36 cellular contexts compared by ENCODE assay signal in genomic region chrX:86370927-86371326, GRCh38.
"Had no signal": no experiment of that assay in that cellular context is flagged by ENCODE, and none has a peak within 500 bp of the region (broad histone marks: within the 10 kb centered on the region; RNA-seq: fewer than 3 reads in every experiment).

No MANE protein-coding gene starts in this region.

- ATAC-seq: activated CD8-positive, alpha-beta T cell treated with anti-CD3 and anti-CD28 coated beads for 36 hours; activated naive CD4-positive, alpha-beta T cell treated with anti-CD3 and anti-CD28 coated beads, Interleukin-2, amount 50 U/mL, for 72 hours; activated T-cell treated with anti-CD3 and anti-CD28 coated beads, Interleukin-2, amount 50 U/mL, for 4 hours; activated T-cell treated with anti-CD3 and anti-CD28 coated beads, Interleukin-2, amount 50 U/mL, for 72 hours; activated T-helper 17 cell treated with anti-CD3 and anti-CD28 coated beads, Interleukin-2, amount 50 U/mL, for 72 hours; body of pancreas had no signal

- H3K27me3 Mint-ChIP-seq: activated B cell treated with CpG ODN at 0.5 μM for 24 hours; activated CD4-positive, alpha-beta memory T cell treated with anti-CD3 and anti-CD28 coated beads for 36 hours; activated CD4-positive, alpha-beta T cell treated with anti-CD3 and anti-CD28 coated beads, Interleukin-2, amount 10 ng/mL, durations not matched to agents 24 days and 14 days; activated CD8-positive, alpha-beta T cell treated with anti-CD3 and anti-CD28 coated beads for 36 hours; activated naive CD8-positive, alpha-beta T cell treated with anti-CD3 and anti-CD28 coated beads for 36 hours; activated T-helper 17 cell treated with anti-CD3 and anti-CD28 coated beads, Interleukin-2, amount 50 U/mL, for 72 hours had no signal

- H3K27ac Mint-ChIP-seq: activated B cell treated with CpG ODN at 0.5 μM for 24 hours; activated CD4-positive, alpha-beta memory T cell treated with anti-CD3 and anti-CD28 coated beads for 36 hours; activated CD4-positive, alpha-beta T cell treated with anti-CD3 and anti-CD28 coated beads, Interleukin-2, amount 10 ng/mL, durations not matched to agents 24 days and 14 days; activated CD8-positive, alpha-beta T cell treated with anti-CD3 and anti-CD28 coated beads for 36 hours; activated naive CD4-positive, alpha-beta T cell treated with anti-CD3 and anti-CD28 coated beads for 36 hours; activated naive CD4-positive, alpha-beta T cell treated with anti-CD3 and anti-CD28 coated beads, Interleukin-2, amount 50 U/mL, for 72 hours; activated naive CD8-positive, alpha-beta T cell treated with anti-CD3 and anti-CD28 coated beads for 36 hours; activated T-cell treated with anti-CD3 and anti-CD28 coated beads, Interleukin-2, amount 50 U/mL, for 72 hours; activated T-helper 1 cell treated with anti-CD3 and anti-CD28 coated beads, Interleukin-12 subunit alpha, Interleukin-12 subunit beta, Interleukin-2, Interleukin-4 antibody, amounts not matched to agents 30 ng/mL and 10 ng/mL and 1 ng/mL, durations not matched to agents 14 hours and 24 hours and 36 hours; activated T-helper 17 cell treated with anti-CD3 and anti-CD28 coated beads, Interleukin-2, amount 50 U/mL, for 72 hours; T-helper 1 cell treated with Interleukin-12 subunit alpha and Interleukin-12 subunit beta and Interleukin-4 antibody, amounts not matched to agents 30 μg/mL and 1 μg/mL, for 36 hours; T-helper 2 cell treated with Interferon-gamma antibody and Interleukin-4, amounts not matched to agents 5 μg/mL and 100 μg/mL, for 36 hours had no signal

- H3K4me1 ChIP-seq: adrenal gland, body of pancreas, breast epithelium had no signal

- H3K9me3 Mint-ChIP-seq: activated B cell treated with CpG ODN at 0.5 μM for 24 hours; activated CD4-positive, alpha-beta memory T cell treated with anti-CD3 and anti-CD28 coated beads for 36 hours; activated CD4-positive, alpha-beta T cell treated with anti-CD3 and anti-CD28 coated beads, Interleukin-2, amount 10 ng/mL, durations not matched to agents 24 days and 14 days; activated CD8-positive, alpha-beta T cell treated with anti-CD3 and anti-CD28 coated beads for 36 hours; activated naive CD4-positive, alpha-beta T cell treated with anti-CD3 and anti-CD28 coated beads for 36 hours; activated naive CD4-positive, alpha-beta T cell treated with anti-CD3 and anti-CD28 coated beads, Interleukin-2, amount 50 U/mL, for 72 hours; activated naive CD8-positive, alpha-beta T cell treated with anti-CD3 and anti-CD28 coated beads for 36 hours; activated T-cell treated with anti-CD3 and anti-CD28 coated beads, Interleukin-2, amount 50 U/mL, for 4 hours; activated T-cell treated with anti-CD3 and anti-CD28 coated beads, Interleukin-2, amount 50 U/mL, for 72 hours; activated T-helper 1 cell treated with anti-CD3 and anti-CD28 coated beads, Interleukin-12 subunit alpha, Interleukin-12 subunit beta, Interleukin-2, Interleukin-4 antibody, amounts not matched to agents 30 ng/mL and 10 ng/mL and 1 ng/mL, durations not matched to agents 14 hours and 24 hours and 36 hours; activated T-helper 17 cell treated with anti-CD3 and anti-CD28 coated beads, Interleukin-2, amount 50 U/mL, for 72 hours; T-helper 1 cell treated with Interleukin-12 subunit alpha and Interleukin-12 subunit beta and Interleukin-4 antibody, amounts not matched to agents 30 μg/mL and 1 μg/mL, for 36 hours; T-helper 2 cell treated with Interferon-gamma antibody and Interleukin-4, amounts not matched to agents 5 μg/mL and 100 μg/mL, for 36 hours had no signal

- DNase-seq: activated B cell treated with CpG ODN at 0.5 μM for 24 hours; activated CD4-positive, alpha-beta memory T cell treated with anti-CD3 and anti-CD28 coated beads for 36 hours; activated CD4-positive, alpha-beta T cell treated with anti-CD3 and anti-CD28 coated beads for 4 hours; activated CD4-positive, alpha-beta T cell treated with anti-CD3 and anti-CD28 coated beads, Interleukin-2, amount 10 ng/mL, durations not matched to agents 24 days and 14 days; activated CD4-positive, alpha-beta T cell treated with anti-CD3 and anti-CD28 coated beads, Interleukin-2, amount 50 U/mL, for 1 hour; activated CD4-positive, alpha-beta T cell treated with anti-CD3 and anti-CD28 coated beads, Interleukin-2, amount 50 U/mL, for 4 hours; activated CD4-positive, CD25-positive, alpha-beta regulatory T cell treated with anti-CD3 and anti-CD28 coated beads, Interleukin-2, amount 50 U/mL, for 72 hours; activated CD8-positive, alpha-beta memory T cell treated with anti-CD3 and anti-CD28 coated beads, Interleukin-2, amount 50 U/mL, for 4 hours; activated CD8-positive, alpha-beta T cell treated with anti-CD3 and anti-CD28 coated beads for 36 hours; activated effector memory CD4-positive, alpha-beta T cell treated with anti-CD3 and anti-CD28 coated beads, Interleukin-2, amount 50 U/mL, for 16 hours; activated gamma-delta T cell treated with Interleukin-2 at 50 U/mL for 16 hours; activated naive CD4-positive, alpha-beta T cell; activated naive CD4-positive, alpha-beta T cell treated with anti-CD3 and anti-CD28 coated beads for 36 hours; activated naive CD4-positive, alpha-beta T cell treated with anti-CD3 and anti-CD28 coated beads, Interleukin-2, amount 50 U/mL, for 16 hours; activated naive CD8-positive, alpha-beta T cell treated with anti-CD3 and anti-CD28 coated beads for 36 hours; activated T-cell treated with anti-CD3 and anti-CD28 coated beads for 4 hours; activated T-cell treated with anti-CD3 and anti-CD28 coated beads, Interleukin-2, amount 50 U/mL, for 1 hour; activated T-cell treated with anti-CD3 and anti-CD28 coated beads, Interleukin-2, amount 50 U/mL, for 4 hours; activated T-cell treated with anti-CD3 and anti-CD28 coated beads, Interleukin-2, amount 50 U/mL, for 72 hours; adrenal gland; amniotic stem cell; aorta; body of pancreas; central memory CD4-positive, alpha-beta T cell; T-helper 1 cell; T-helper 2 cell; T-helper 9 cell had no signal

- H3K4me3 Mint-ChIP-seq: activated B cell treated with CpG ODN at 0.5 μM for 24 hours; activated CD4-positive, alpha-beta memory T cell treated with anti-CD3 and anti-CD28 coated beads for 36 hours; activated CD4-positive, alpha-beta T cell treated with anti-CD3 and anti-CD28 coated beads, Interleukin-2, amount 10 ng/mL, durations not matched to agents 24 days and 14 days; activated CD8-positive, alpha-beta T cell treated with anti-CD3 and anti-CD28 coated beads for 36 hours; activated naive CD4-positive, alpha-beta T cell treated with anti-CD3 and anti-CD28 coated beads for 36 hours; activated naive CD8-positive, alpha-beta T cell treated with anti-CD3 and anti-CD28 coated beads for 36 hours; activated T-cell treated with anti-CD3 and anti-CD28 coated beads, Interleukin-2, amount 50 U/mL, for 4 hours; activated T-cell treated with anti-CD3 and anti-CD28 coated beads, Interleukin-2, amount 50 U/mL, for 72 hours; activated T-helper 1 cell treated with anti-CD3 and anti-CD28 coated beads, Interleukin-12 subunit alpha, Interleukin-12 subunit beta, Interleukin-2, Interleukin-4 antibody, amounts not matched to agents 30 ng/mL and 10 ng/mL and 1 ng/mL, durations not matched to agents 14 hours and 24 hours and 36 hours; activated T-helper 17 cell treated with anti-CD3 and anti-CD28 coated beads, Interleukin-2, amount 50 U/mL, for 72 hours; T-helper 1 cell treated with Interleukin-12 subunit alpha and Interleukin-12 subunit beta and Interleukin-4 antibody, amounts not matched to agents 30 μg/mL and 1 μg/mL, for 36 hours; T-helper 2 cell treated with Interferon-gamma antibody and Interleukin-4, amounts not matched to agents 5 μg/mL and 100 μg/mL, for 36 hours had no signal

- H3K36me3 Mint-ChIP-seq: activated CD4-positive, alpha-beta memory T cell treated with anti-CD3 and anti-CD28 coated beads for 36 hours; activated naive CD4-positive, alpha-beta T cell treated with anti-CD3 and anti-CD28 coated beads, Interleukin-2, amount 50 U/mL, for 72 hours; activated naive CD8-positive, alpha-beta T cell treated with anti-CD3 and anti-CD28 coated beads for 36 hours had no signal

- H3K9me3 ChIP-seq: adrenal gland, body of pancreas, breast epithelium had no signal

- FAIRE-seq: TTC549 had no signal

- H3K36me3 ChIP-seq: adrenal gland, brain microvascular endothelial cell, breast epithelium had no signal

- H3K4me1 Mint-ChIP-seq: activated B cell treated with CpG ODN at 0.5 μM for 24 hours; activated CD4-positive, alpha-beta T cell treated with anti-CD3 and anti-CD28 coated beads, Interleukin-2, amount 10 ng/mL, durations not matched to agents 24 days and 14 days; activated naive CD8-positive, alpha-beta T cell treated with anti-CD3 and anti-CD28 coated beads for 36 hours; activated T-helper 17 cell treated with anti-CD3 and anti-CD28 coated beads, Interleukin-2, amount 50 U/mL, for 72 hours had no signal

- H3K27ac ChIP-seq: adrenal gland, body of pancreas, brain microvascular endothelial cell, breast epithelium, VCaP had no signal

- H3K27me3 ChIP-seq: adrenal gland, body of pancreas, brain microvascular endothelial cell had no signal

- H3K4me3 ChIP-seq: adrenal gland, body of pancreas, breast epithelium had no signal
